8 cellular contexts compared by ENCODE assay signal in genomic region chr2:174788291-174788929, GRCh38. TPM values are rescaled to one million over a fixed set of nuclear protein-coding genes. Genes with fewer than 3 reads are reported as not detected.
A peak's percentile ranks its signal among the peaks of the same experiment; 100 is the strongest.
DNase-seq lines count a peak whose midpoint lies in the region; ATAC-seq and TF ChIP-seq lines count a peak whose summit lies in the region.
"Had no signal": no experiment of that assay in that cellular context is flagged by ENCODE, and none has a peak within 500 bp of the region (broad histone marks: within the 10 kb centered on the region; RNA-seq: fewer than 3 reads in every experiment).

No MANE protein-coding gene starts in this region.

- H3K27ac ChIP-seq in PC-9, result no peak overlapping the region

- H3K27me3 ChIP-seq in Loucy (ENCODE audit: insufficient read depth, low read length, poor library complexity, severe bottlenecking) (no peaks in the 10 kb centered on the region), PC-9 (ENCODE audit: insufficient read depth, low read depth) (no peaks in the 10 kb centered on the region)

- H3K27me3 Mint-ChIP-seq in neural crest cell (ENCODE audit: low read depth), result no peaks in the 10 kb centered on the region
- H3K27me3 Mint-ChIP-seq: activated naive CD8-positive, alpha-beta T cell had no signal

- peak; percentile 22 for DNase-seq in cerebellum (ENCODE audit: low spot score)
- no peak for DNase-seq in neural crest cell (ENCODE audit: low read depth, low spot score)
- DNase-seq in PC-9, result no peak
- no peak for DNase-seq in KG1 (lab: John Stamatoyannopoulos, UW)

- CTCF ChIA-PET in PC-9 (lab: Charles Lee), result no interaction called here

- intact Hi-C loops in PC-9 (cut with micrococcal nuclease; ENCODE audit: unreplicated experiment), result no loop called here

- H3K79me2 ChIP-seq in Loucy (ENCODE audit: insufficient read depth, low read length) (no peaks in the 10 kb centered on the region), PC-9 (ENCODE audit: low read depth) (no peaks in the 10 kb centered on the region)

- H3K9me3 ChIP-seq in ES-I3 (ENCODE audit: control insufficient read depth, insufficient read depth, low read length) (no peaks in the 10 kb centered on the region), Loucy (ENCODE audit: insufficient read depth, low read depth, low read length) (no peaks in the 10 kb centered on the region), PC-9 (ENCODE audit: insufficient read depth, low read depth) (no peaks in the 10 kb centered on the region)

- H3K4me1 ChIP-seq in ES-I3 (ENCODE audit: insufficient read depth, low read length) (peaks cover 40% of the 10 kb centered on the region), Loucy (ENCODE audit: insufficient read depth, low read length, poor library complexity, severe bottlenecking) (peaks cover 12% of the 10 kb centered on the region), PC-9 (replicated peaks; ENCODE audit: insufficient read depth) (no peaks in the 10 kb centered on the region)

- POLR2A ChIA-PET in PC-9 (lab: Charles Lee; ENCODE audit: unreplicated experiment), result no interaction called here

- no peaks in the 10 kb centered on the region for H3K36me3 Mint-ChIP-seq in neural crest cell (ENCODE audit: low read depth)
- H3K36me3 Mint-ChIP-seq: activated naive CD8-positive, alpha-beta T cell had no signal

- H3K9ac ChIP-seq in ES-I3 (ENCODE audit: low read depth, low read length), result peak overlapping the region; percentile 50; the same call in 1 of the 2 replicates
- no peak overlapping the region for H3K9ac ChIP-seq in Loucy (ENCODE audit: low read depth, low read length, poor library complexity, severe bottlenecking)

- H4K20me1 ChIP-seq in Loucy (ENCODE audit: insufficient read depth, low read length, poor library complexity, severe bottlenecking) (no peaks in the 10 kb centered on the region), PC-9 (ENCODE audit: insufficient read depth) (no peaks in the 10 kb centered on the region)

- TF ChIP-seq CTCF in Loucy (conservative IDR thresholded peaks at IDR 0.05; ENCODE audit: low read length) (no peak), neural crest cell (conservative IDR thresholded peaks at IDR 0.05) (no peak), PC-9 (conservative IDR thresholded peaks at IDR 0.05) (no peak)

- peaks cover 25% of the 10 kb centered on the region for H3K4me1 Mint-ChIP-seq in neural crest cell

- H3K36me3 ChIP-seq in ES-I3 (ENCODE audit: insufficient read depth, low read length) (no peaks in the 10 kb centered on the region), Loucy (ENCODE audit: insufficient read depth, low read length) (no peaks in the 10 kb centered on the region), PC-9 (ENCODE audit: low read depth) (no peaks in the 10 kb centered on the region)

- H3K27ac Mint-ChIP-seq in neural crest cell (ENCODE audit: unreplicated experiment), result peak overlapping the region; percentile 83
- H3K27ac Mint-ChIP-seq: activated naive CD8-positive, alpha-beta T cell had no signal

- H3K4me3 Mint-ChIP-seq in neural crest cell, result peak overlapping the region; percentile 21
- H3K4me3 Mint-ChIP-seq: activated naive CD8-positive, alpha-beta T cell had no signal

- H3K9me3 Mint-ChIP-seq in neural crest cell, result peaks cover 4% of the 10 kb centered on the region

- H3F3A ChIP-seq in Loucy (ENCODE audit: low read depth) (no peaks in the 10 kb centered on the region), PC-9 (ENCODE audit: insufficient read depth, low read depth) (no peaks in the 10 kb centered on the region)

- H3K4me3 ChIP-seq in Loucy (ENCODE audit: low read length, poor library complexity, severe bottlenecking), result no peak overlapping the region
- no peak overlapping the region for H3K4me3 ChIP-seq in PC-9

- H3K9me2 ChIP-seq in Loucy (replicated peaks; ENCODE audit: low read depth, low read length) (no peaks in the 10 kb centered on the region), PC-9 (ENCODE audit: insufficient read depth) (no peaks in the 10 kb centered on the region)

- BruUV-seq in PC-9 (replicated peaks; lab: Mats Ljungman, UMichigan), result no TSS peak

- ATAC-seq in HG03354 (IDR thresholded peaks at IDR 0.05; ENCODE audit: poor library complexity, severe bottlenecking, unreplicated experiment), result no peak

- H2AFZ ChIP-seq in Loucy (ENCODE audit: low read length) (no peak overlapping the region), PC-9 (no peak overlapping the region)

- peak overlapping the region; percentile 21 for H3K4me2 ChIP-seq in Loucy (ENCODE audit: low read depth, low read length, poor library complexity, severe bottlenecking)
- no peak overlapping the region for H3K4me2 ChIP-seq in PC-9

RNA-seq across cellular contexts. Expression of gene CHRNA1, which starts 24.1 kb away (rescaled TPM):
- total RNA-seq in cerebellum, result not detected
- 0.14 TPM in 1 of 2 replicates, not detected in the other for total RNA-seq in neural crest cell
- total RNA-seq in PC-9 (2021), result not detected in 2 replicates
